In the genomic region with DNA sequence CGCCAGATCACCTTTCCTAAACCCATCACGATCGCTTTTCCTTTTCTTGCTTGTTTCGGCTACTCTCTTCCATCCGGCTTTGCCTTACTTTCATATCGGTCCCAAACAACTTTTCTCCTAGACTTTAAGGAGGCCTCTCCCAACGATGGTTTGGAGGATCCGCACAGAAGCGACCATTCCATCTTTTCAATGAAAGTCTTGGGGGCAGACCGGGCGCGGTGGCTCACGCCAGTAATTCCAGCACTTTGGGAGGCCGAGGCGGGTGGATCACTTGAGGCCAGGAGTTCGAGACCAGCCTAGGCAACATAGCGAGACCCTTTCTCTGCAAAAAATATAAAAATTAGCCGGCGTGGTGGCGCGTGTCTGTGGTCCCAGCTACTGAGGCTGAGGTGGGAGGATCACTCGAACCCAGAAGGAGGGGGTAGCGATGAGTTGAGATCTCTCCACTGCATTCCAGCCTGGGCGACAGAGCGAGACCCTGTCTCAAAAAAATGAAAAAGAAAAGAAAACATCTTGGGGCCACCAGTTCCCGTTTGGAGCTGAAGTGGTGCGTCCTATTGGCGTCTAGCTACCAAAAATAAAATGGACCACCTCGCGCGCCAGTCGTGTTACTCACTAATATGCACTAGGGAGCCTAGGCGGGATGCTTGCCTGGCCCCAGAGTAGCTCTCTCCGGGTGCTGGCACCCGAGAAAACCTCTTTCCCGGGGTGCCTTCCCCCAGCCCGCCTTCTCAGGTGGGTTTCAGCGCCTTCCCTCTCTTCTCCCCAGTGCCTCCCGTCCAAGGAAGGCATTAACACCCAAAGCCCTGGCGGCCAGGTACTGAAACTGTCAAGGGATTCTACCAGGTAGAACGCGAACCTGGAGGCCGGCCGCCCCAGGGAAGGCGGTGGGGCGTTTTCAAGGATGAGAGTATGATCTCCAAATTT, we compare ENCODE assay signal across 1 cellular context.
TF ChIP-seq lines count a peak whose summit lies in the region.

No MANE protein-coding gene starts in this region.

TF ChIP-seq in HepG2, 621 proteins besides CTCF, POLR2A, EP300 and RAD21 (continued from another document and continues in another):
- TF ChIP-seq, protein P1, sequence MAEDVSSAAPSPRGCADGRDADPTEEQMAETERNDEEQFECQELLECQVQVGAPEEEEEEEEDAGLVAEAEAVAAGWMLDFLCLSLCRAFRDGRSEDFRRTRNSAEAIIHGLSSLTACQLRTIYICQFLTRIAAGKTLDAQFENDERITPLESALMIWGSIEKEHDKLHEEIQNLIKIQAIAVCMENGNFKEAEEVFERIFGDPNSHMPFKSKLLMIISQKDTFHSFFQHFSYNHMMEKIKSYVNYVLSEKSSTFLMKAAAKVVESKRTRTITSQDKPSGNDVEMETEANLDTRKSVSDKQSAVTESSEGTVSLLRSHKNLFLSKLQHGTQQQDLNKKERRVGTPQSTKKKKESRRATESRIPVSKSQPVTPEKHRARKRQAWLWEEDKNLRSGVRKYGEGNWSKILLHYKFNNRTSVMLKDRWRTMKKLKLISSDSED (CRISPR knock-in tag; IDR thresholded peaks at IDR 0.05) = no peak
- no peak for TF ChIP-seq MATR3 (CRISPR knock-in tag; IDR thresholded peaks at IDR 0.05)
- TF ChIP-seq RORA (CRISPR knock-in tag; IDR thresholded peaks at IDR 0.05) = 0 out of 2 replicates have a peak, but pooled peaks have one; percentile 78
- TF ChIP-seq PAWR (CRISPR knock-in tag; IDR thresholded peaks at IDR 0.05; ENCODE audit: borderline replicate concordance) = no peak
- TF ChIP-seq XRCC5 (optimal IDR thresholded peaks at IDR 0.05; ENCODE audit: low read length) = peak; percentile 59
- 0 out of 2 replicates have a peak, but pooled peaks have one; percentile 9 for TF ChIP-seq ZFP82 (CRISPR knock-in tag; IDR thresholded peaks at IDR 0.05; ENCODE audit: borderline replicate concordance)
- TF ChIP-seq ZSCAN31 (CRISPR knock-in tag; IDR thresholded peaks at IDR 0.05; ENCODE audit: low read depth) = peak; percentile 98
- peak; percentile 68 for TF ChIP-seq ASH2L (IDR thresholded peaks at IDR 0.05; ENCODE audit: insufficient read length, low read depth, low read length)
- TF ChIP-seq, protein P2, sequence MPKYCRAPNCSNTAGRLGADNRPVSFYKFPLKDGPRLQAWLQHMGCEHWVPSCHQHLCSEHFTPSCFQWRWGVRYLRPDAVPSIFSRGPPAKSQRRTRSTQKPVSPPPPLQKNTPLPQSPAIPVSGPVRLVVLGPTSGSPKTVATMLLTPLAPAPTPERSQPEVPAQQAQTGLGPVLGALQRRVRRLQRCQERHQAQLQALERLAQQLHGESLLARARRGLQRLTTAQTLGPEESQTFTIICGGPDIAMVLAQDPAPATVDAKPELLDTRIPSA (CRISPR knock-in tag; IDR thresholded peaks at IDR 0.05; ENCODE audit: borderline replicate concordance) = no peak
- TF ChIP-seq ZNF878 (CRISPR knock-in tag; IDR thresholded peaks at IDR 0.05) = peak; percentile 42; the same call in 1 of the 2 replicates
- TF ChIP-seq NFRKB (IDR thresholded peaks at IDR 0.05) = no peak
- no peak for TF ChIP-seq ZNF253 (CRISPR knock-in tag; IDR thresholded peaks at IDR 0.05; ENCODE audit: borderline replicate concordance)
- TF ChIP-seq TBL1XR1 (IDR thresholded peaks at IDR 0.05; ENCODE audit: borderline replicate concordance, low read length, partially characterized antibody) = no peak
- 0 out of 2 replicates have a peak, but pooled peaks have one; percentile 3 for TF ChIP-seq ZNF205 (CRISPR knock-in tag; IDR thresholded peaks at IDR 0.05)
- TF ChIP-seq NPAS2 (CRISPR knock-in tag; IDR thresholded peaks at IDR 0.05; ENCODE audit: borderline replicate concordance) = no peak
- no peak for TF ChIP-seq NR3C1 (CRISPR knock-in tag; IDR thresholded peaks at IDR 0.05)
- no peak for TF ChIP-seq HMG20B (CRISPR knock-in tag; conservative IDR thresholded peaks at IDR 0.05)
- no peak for TF ChIP-seq RBAK (CRISPR knock-in tag; IDR thresholded peaks at IDR 0.05)
- no peak for TF ChIP-seq ZNF720 (CRISPR knock-in tag; IDR thresholded peaks at IDR 0.05)
- TF ChIP-seq SIN3B (IDR thresholded peaks at IDR 0.05; ENCODE audit: low read length) = no peak
- no peak for TF ChIP-seq MAZ (IDR thresholded peaks at IDR 0.05; ENCODE audit: borderline replicate concordance, low read depth, low read length)
- no peak; the same call in 1 of the 2 replicates for TF ChIP-seq MAZ (CRISPR knock-in tag; IDR thresholded peaks at IDR 0.05; ENCODE audit: low read depth)
- 0 out of 2 replicates have a peak, but pooled peaks have one; percentile 27 for TF ChIP-seq ZNF766 (CRISPR knock-in tag; IDR thresholded peaks at IDR 0.05; ENCODE audit: borderline replicate concordance)
- no peak for TF ChIP-seq MEIS2 (CRISPR knock-in tag; IDR thresholded peaks at IDR 0.05)
- TF ChIP-seq, protein P3, sequence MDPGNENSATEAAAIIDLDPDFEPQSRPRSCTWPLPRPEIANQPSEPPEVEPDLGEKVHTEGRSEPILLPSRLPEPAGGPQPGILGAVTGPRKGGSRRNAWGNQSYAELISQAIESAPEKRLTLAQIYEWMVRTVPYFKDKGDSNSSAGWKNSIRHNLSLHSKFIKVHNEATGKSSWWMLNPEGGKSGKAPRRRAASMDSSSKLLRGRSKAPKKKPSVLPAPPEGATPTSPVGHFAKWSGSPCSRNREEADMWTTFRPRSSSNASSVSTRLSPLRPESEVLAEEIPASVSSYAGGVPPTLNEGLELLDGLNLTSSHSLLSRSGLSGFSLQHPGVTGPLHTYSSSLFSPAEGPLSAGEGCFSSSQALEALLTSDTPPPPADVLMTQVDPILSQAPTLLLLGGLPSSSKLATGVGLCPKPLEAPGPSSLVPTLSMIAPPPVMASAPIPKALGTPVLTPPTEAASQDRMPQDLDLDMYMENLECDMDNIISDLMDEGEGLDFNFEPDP (CRISPR knock-in tag; conservative IDR thresholded peaks at IDR 0.05) = no peak
- TF ChIP-seq HOXA5 (CRISPR knock-in tag; IDR thresholded peaks at IDR 0.05) = no peak
- TF ChIP-seq KDM5B (CRISPR knock-in tag; IDR thresholded peaks at IDR 0.05; ENCODE audit: borderline replicate concordance) = no peak
- no peak for TF ChIP-seq ZNF781 (CRISPR knock-in tag; IDR thresholded peaks at IDR 0.05; ENCODE audit: borderline replicate concordance, not compliant biosample characterization)
- no peak for TF ChIP-seq FOXK1 (CRISPR knock-in tag; IDR thresholded peaks at IDR 0.05; ENCODE audit: borderline replicate concordance, low read depth)
- no peak for TF ChIP-seq MAFG (CRISPR knock-in tag; IDR thresholded peaks at IDR 0.05)
- TF ChIP-seq ZNF431 (CRISPR knock-in tag; IDR thresholded peaks at IDR 0.05; ENCODE audit: borderline replicate concordance, low read depth) = no peak
- TF ChIP-seq ZNF12 (CRISPR knock-in tag; IDR thresholded peaks at IDR 0.05) = no peak
- TF ChIP-seq ZBTB7B (CRISPR knock-in tag; IDR thresholded peaks at IDR 0.05) = no peak
- TF ChIP-seq, protein P4, sequence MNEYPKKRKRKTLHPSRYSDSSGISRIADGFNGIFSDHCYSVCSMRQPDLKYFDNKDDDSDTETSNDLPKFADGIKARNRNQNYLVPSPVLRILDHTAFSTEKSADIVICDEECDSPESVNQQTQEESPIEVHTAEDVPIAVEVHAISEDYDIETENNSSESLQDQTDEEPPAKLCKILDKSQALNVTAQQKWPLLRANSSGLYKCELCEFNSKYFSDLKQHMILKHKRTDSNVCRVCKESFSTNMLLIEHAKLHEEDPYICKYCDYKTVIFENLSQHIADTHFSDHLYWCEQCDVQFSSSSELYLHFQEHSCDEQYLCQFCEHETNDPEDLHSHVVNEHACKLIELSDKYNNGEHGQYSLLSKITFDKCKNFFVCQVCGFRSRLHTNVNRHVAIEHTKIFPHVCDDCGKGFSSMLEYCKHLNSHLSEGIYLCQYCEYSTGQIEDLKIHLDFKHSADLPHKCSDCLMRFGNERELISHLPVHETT (CRISPR knock-in tag; conservative IDR thresholded peaks at IDR 0.05) = no peak
- TF ChIP-seq, protein P5, sequence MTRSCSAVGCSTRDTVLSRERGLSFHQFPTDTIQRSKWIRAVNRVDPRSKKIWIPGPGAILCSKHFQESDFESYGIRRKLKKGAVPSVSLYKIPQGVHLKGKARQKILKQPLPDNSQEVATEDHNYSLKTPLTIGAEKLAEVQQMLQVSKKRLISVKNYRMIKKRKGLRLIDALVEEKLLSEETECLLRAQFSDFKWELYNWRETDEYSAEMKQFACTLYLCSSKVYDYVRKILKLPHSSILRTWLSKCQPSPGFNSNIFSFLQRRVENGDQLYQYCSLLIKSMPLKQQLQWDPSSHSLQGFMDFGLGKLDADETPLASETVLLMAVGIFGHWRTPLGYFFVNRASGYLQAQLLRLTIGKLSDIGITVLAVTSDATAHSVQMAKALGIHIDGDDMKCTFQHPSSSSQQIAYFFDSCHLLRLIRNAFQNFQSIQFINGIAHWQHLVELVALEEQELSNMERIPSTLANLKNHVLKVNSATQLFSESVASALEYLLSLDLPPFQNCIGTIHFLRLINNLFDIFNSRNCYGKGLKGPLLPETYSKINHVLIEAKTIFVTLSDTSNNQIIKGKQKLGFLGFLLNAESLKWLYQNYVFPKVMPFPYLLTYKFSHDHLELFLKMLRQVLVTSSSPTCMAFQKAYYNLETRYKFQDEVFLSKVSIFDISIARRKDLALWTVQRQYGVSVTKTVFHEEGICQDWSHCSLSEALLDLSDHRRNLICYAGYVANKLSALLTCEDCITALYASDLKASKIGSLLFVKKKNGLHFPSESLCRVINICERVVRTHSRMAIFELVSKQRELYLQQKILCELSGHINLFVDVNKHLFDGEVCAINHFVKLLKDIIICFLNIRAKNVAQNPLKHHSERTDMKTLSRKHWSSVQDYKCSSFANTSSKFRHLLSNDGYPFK (CRISPR knock-in tag; IDR thresholded peaks at IDR 0.05; ENCODE audit: borderline replicate concordance) = 0 out of 2 replicates have a peak, but pooled peaks have one; percentile 0
- TF ChIP-seq, protein P6, sequence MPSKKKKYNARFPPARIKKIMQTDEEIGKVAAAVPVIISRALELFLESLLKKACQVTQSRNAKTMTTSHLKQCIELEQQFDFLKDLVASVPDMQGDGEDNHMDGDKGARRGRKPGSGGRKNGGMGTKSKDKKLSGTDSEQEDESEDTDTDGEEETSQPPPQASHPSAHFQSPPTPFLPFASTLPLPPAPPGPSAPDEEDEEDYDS (CRISPR knock-in tag; IDR thresholded peaks at IDR 0.05) = no peak
- no peak for TF ChIP-seq RELA (CRISPR knock-in tag; IDR thresholded peaks at IDR 0.05)
- TF ChIP-seq NFE2L2 (IDR thresholded peaks at IDR 0.05; ENCODE audit: low read length) = no peak
- TF ChIP-seq, protein P7, sequence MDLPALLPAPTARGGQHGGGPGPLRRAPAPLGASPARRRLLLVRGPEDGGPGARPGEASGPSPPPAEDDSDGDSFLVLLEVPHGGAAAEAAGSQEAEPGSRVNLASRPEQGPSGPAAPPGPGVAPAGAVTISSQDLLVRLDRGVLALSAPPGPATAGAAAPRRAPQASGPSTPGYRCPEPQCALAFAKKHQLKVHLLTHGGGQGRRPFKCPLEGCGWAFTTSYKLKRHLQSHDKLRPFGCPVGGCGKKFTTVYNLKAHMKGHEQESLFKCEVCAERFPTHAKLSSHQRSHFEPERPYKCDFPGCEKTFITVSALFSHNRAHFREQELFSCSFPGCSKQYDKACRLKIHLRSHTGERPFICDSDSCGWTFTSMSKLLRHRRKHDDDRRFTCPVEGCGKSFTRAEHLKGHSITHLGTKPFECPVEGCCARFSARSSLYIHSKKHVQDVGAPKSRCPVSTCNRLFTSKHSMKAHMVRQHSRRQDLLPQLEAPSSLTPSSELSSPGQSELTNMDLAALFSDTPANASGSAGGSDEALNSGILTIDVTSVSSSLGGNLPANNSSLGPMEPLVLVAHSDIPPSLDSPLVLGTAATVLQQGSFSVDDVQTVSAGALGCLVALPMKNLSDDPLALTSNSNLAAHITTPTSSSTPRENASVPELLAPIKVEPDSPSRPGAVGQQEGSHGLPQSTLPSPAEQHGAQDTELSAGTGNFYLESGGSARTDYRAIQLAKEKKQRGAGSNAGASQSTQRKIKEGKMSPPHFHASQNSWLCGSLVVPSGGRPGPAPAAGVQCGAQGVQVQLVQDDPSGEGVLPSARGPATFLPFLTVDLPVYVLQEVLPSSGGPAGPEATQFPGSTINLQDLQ (CRISPR knock-in tag; IDR thresholded peaks at IDR 0.05) = no peak
- TF ChIP-seq ZNF547 (CRISPR knock-in tag; IDR thresholded peaks at IDR 0.05) = no peak
- TF ChIP-seq ZFY (CRISPR knock-in tag; IDR thresholded peaks at IDR 0.05) = no peak
- no peak for TF ChIP-seq SMAD9 (CRISPR knock-in tag; IDR thresholded peaks at IDR 0.05)
- TF ChIP-seq TEAD3 (CRISPR knock-in tag; optimal IDR thresholded peaks at IDR 0.05; ENCODE audit: borderline replicate concordance) = no peak
- TF ChIP-seq ZNF550 (CRISPR knock-in tag; IDR thresholded peaks at IDR 0.05; ENCODE audit: borderline replicate concordance) = no peak
- TF ChIP-seq ZNF432 (CRISPR knock-in tag; IDR thresholded peaks at IDR 0.05; ENCODE audit: borderline replicate concordance) = no peak
- TF ChIP-seq KLF9 (CRISPR knock-in tag; IDR thresholded peaks at IDR 0.05; ENCODE audit: low read depth) = no peak
- no peak for TF ChIP-seq ZNF775 (CRISPR knock-in tag; IDR thresholded peaks at IDR 0.05; ENCODE audit: borderline replicate concordance)
- peak; percentile 90 for TF ChIP-seq ZMYM2 (CRISPR knock-in tag; IDR thresholded peaks at IDR 0.05)
- no peak for TF ChIP-seq ZNF7 (CRISPR knock-in tag; IDR thresholded peaks at IDR 0.05)
- no peak for TF ChIP-seq HMG20A (CRISPR knock-in tag; IDR thresholded peaks at IDR 0.05; ENCODE audit: borderline replicate concordance)
- TF ChIP-seq, protein P8, sequence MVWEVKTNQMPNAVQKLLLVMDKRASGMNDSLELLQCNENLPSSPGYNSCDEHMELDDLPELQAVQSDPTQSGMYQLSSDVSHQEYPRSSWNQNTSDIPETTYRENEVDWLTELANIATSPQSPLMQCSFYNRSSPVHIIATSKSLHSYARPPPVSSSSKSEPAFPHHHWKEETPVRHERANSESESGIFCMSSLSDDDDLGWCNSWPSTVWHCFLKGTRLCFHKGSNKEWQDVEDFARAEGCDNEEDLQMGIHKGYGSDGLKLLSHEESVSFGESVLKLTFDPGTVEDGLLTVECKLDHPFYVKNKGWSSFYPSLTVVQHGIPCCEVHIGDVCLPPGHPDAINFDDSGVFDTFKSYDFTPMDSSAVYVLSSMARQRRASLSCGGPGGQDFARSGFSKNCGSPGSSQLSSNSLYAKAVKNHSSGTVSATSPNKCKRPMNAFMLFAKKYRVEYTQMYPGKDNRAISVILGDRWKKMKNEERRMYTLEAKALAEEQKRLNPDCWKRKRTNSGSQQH (CRISPR knock-in tag; IDR thresholded peaks at IDR 0.05; ENCODE audit: low read depth) = 0 out of 2 replicates have a peak, but pooled peaks have one; percentile 3
- no peak for TF ChIP-seq KDM3A (CRISPR knock-in tag; IDR thresholded peaks at IDR 0.05; ENCODE audit: low read depth)
- TF ChIP-seq TAF15 (IDR thresholded peaks at IDR 0.05; ENCODE audit: low read depth, low read length, poor library complexity, severe bottlenecking) = no peak
- no peak for TF ChIP-seq ZFP1 (CRISPR knock-in tag; IDR thresholded peaks at IDR 0.05)
- no peak for TF ChIP-seq NR2F2 (IDR thresholded peaks at IDR 0.05; ENCODE audit: borderline replicate concordance, low read depth)
- no peak for TF ChIP-seq HNRNPH1 (optimal IDR thresholded peaks at IDR 0.05; ENCODE audit: low read depth, low read length)
- no peak for TF ChIP-seq GABPB1 (CRISPR knock-in tag; IDR thresholded peaks at IDR 0.05)
- TF ChIP-seq, protein P9, sequence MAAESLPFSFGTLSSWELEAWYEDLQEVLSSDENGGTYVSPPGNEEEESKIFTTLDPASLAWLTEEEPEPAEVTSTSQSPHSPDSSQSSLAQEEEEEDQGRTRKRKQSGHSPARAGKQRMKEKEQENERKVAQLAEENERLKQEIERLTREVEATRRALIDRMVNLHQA (CRISPR knock-in tag; IDR thresholded peaks at IDR 0.05) = no peak
